Comparison of ENCODE assay signal across 9 cellular contexts in genomic region chr7:97971120-97971989, GRCh38. TPM values are rescaled to one million over a fixed set of nuclear protein-coding genes. Genes with fewer than 3 reads are reported as not detected.
DNase-seq lines count a peak whose midpoint lies in the region; ATAC-seq, FAIRE-seq and TF ChIP-seq lines count a peak whose summit lies in the region.
"Had no signal": no experiment of that assay in that cellular context is flagged by ENCODE, and none has a peak within 500 bp of the region (broad histone marks: within the 10 kb centered on the region; RNA-seq: fewer than 3 reads in every experiment).

No MANE protein-coding gene starts in this region.

- intact Hi-C loops in K562 (cut with micrococcal nuclease) = no loop called here

- H3K4me1 ChIP-seq in K562 (replicated peaks in 1 of 2; ENCODE audit: control insufficient read depth in 2 of 2, insufficient read depth in 2 of 2, low read length in 2 of 2) (peaks cover 0 to 10% of the 10 kb centered on the region in 2 experiments; a peak in 3 of 5 replicates), smooth muscle cell (ENCODE audit: low read depth) (no peaks in the 10 kb centered on the region)

- no peak for TF ChIP-seq RAD21 in K562 (CRISPR knock-in tag; conservative IDR thresholded peaks at IDR 0.05 in 1 of 2, IDR thresholded peaks at IDR 0.05 in 1 of 2)

- no peak for TF ChIP-seq POLR2A in K562 (conservative IDR thresholded peaks at IDR 0.05)

- no peak for FAIRE-seq in K562 (lab: Jason Lieb, UNC)

- H3K79me2 ChIP-seq in K562 (ENCODE audit: control insufficient read depth, insufficient read depth, low read length) = peaks cover 33% of the 10 kb centered on the region
- peaks cover 6% of the 10 kb centered on the region for H3K79me2 ChIP-seq in smooth muscle cell (ENCODE audit: low read depth)

- POLR2A ChIA-PET in BJ (lab: Charles Lee) = interaction anchor here (0.7 kb wide), 1 partner anchor 136 kb away, joined by 6 read pairs; no protein-coding TSS in a partner anchor
- POLR2A ChIA-PET in K562 (lab: Yijun Ruan, JAX) = interaction anchor here (0.6 to 0.9 kb wide), 3 partner anchors 99 to 149 kb away, joined by 3 to 4 read pairs (median 3); partner anchors contain the start of gene ASNS

- H2AFZ ChIP-seq in K562 (ENCODE audit: low read depth, low read length) (peak overlapping the region; percentile 100), smooth muscle cell (ENCODE audit: low read depth) (peak overlapping the region; percentile 100)

- peaks cover 1% of the 10 kb centered on the region; the same call in 1 of the 2 replicates for H3K9me3 ChIP-seq in K562 (replicated peaks; ENCODE audit: control insufficient read depth, insufficient read depth, low read depth, low read length)
- no peaks in the 10 kb centered on the region for H3K9me3 ChIP-seq in iPS-18c (ENCODE audit: control insufficient read depth, insufficient read depth, low read length)
- no peaks in the 10 kb centered on the region for H3K9me3 ChIP-seq in smooth muscle cell (replicated peaks; ENCODE audit: low read depth)

- BruUV-seq in K562 (replicated peaks; lab: Mats Ljungman, UMichigan) = TSS peak; percentile 49

- H3K36me3 ChIP-seq in BJ (ENCODE audit: control insufficient read depth, insufficient read depth, low read length) (peaks cover 1% of the 10 kb centered on the region; the same call in 1 of the 2 replicates), K562 (ENCODE audit: control insufficient read depth, insufficient read depth, low read length) (peaks cover 34% of the 10 kb centered on the region; the same call in 2 of the 3 replicates), smooth muscle cell (ENCODE audit: low read depth) (no peaks in the 10 kb centered on the region)

- no peaks in the 10 kb centered on the region for H3K9me1 ChIP-seq in K562 (ENCODE audit: control insufficient read depth, insufficient read depth, low read length)

- H3K9ac ChIP-seq in K562 (ENCODE audit: insufficient read depth in 1 of 2, low read depth in 2 of 2, low read length in 2 of 2) = peak overlapping the region; percentile 84 to 97
- peak overlapping the region; percentile 66 for H3K9ac ChIP-seq in smooth muscle cell (ENCODE audit: low read depth)

- H3K4me3 ChIP-seq in BJ (ENCODE audit: low read depth, low read length) (peak overlapping the region; percentile 86), K562 (peak overlapping the region; percentile 100), iPS-18c (ENCODE audit: insufficient read depth, low read depth, low read length) (peak overlapping the region; percentile 81), smooth muscle cell (peak overlapping the region; percentile 99)

- DNase-seq in BJ (ENCODE audit: low read depth) (no peak), NOMO-1 treated with DMSO at 0.1 percent for 48 hours (lab: John Stamatoyannopoulos, UW; ENCODE audit: unreplicated experiment) (peak; percentile 56), K562 (ENCODE audit: extremely low read depth in 1 of 4, low spot score in 3 of 4) (peak; percentile 26 to 64 (median 33)), smooth muscle cell (lab: John Stamatoyannopoulos, UW; ENCODE audit: unreplicated experiment) (no peak), GM19240 (ENCODE audit: insufficient read length, low spot score) (no peak)

- no peaks in the 10 kb centered on the region for H3F3A ChIP-seq in smooth muscle cell (ENCODE audit: low read depth)

- TF ChIP-seq CTCF in BJ (IDR thresholded peaks at IDR 0.05; ENCODE audit: insufficient read depth, low read depth, low read length) = no peak
- no peak; a peak in 1 of 6 replicates for TF ChIP-seq CTCF in K562 (IDR thresholded peaks at IDR 0.05 in 2 of 3, conservative IDR thresholded peaks at IDR 0.05 in 1 of 3; ENCODE audit: insufficient read depth in 2 of 3, low read depth in 1 of 3, low read length in 3 of 3)
- no peak for TF ChIP-seq CTCF in smooth muscle cell (IDR thresholded peaks at IDR 0.05; ENCODE audit: borderline replicate concordance, insufficient read depth, poor library complexity, severe bottlenecking)

- peak overlapping the region; percentile 97 for H3K4me2 ChIP-seq in K562 (ENCODE audit: insufficient read depth, low read length)
- peak overlapping the region; percentile 97 for H3K4me2 ChIP-seq in smooth muscle cell

- CTCF ChIA-PET in BJ (lab: Yijun Ruan, JAX) = interaction anchor here (0.6 to 1.1 kb wide), 2 partner anchors 13 to 1868 kb away, joined by 3 to 4 read pairs; no protein-coding TSS in a partner anchor
- CTCF ChIA-PET in K562 (lab: Yijun Ruan, JAX; ENCODE audit: low intra/inter-chr PET ratio) = interaction anchor here (0.6 to 0.7 kb wide), 2 partner anchors 1186 to 1261 kb away, joined by 4 read pairs; no protein-coding TSS in a partner anchor

- H4K20me1 ChIP-seq in K562 (replicated peaks; ENCODE audit: control insufficient read depth, insufficient read depth, low read length) (no peaks in the 10 kb centered on the region), smooth muscle cell (ENCODE audit: low read depth) (no peaks in the 10 kb centered on the region)

- WGBS in K562 (ENCODE audit: insufficient coverage, low coverage, missing lambda C conversion rate) = 4% methylated on average over 25 of the region's 26 CpGs
- WGBS in smooth muscle cell (ENCODE audit: low lambda C conversion rate) = 26% methylated on average over 25 of the region's 26 CpGs

- in situ Hi-C loops in K562 (cut with MboI) = no loop called here

- TF ChIP-seq EP300 in K562 (IDR thresholded peaks at IDR 0.05; ENCODE audit: low read length) = no peak

- H3K27me3 ChIP-seq in BJ (ENCODE audit: control insufficient read depth, insufficient read depth, low read length) (no peaks in the 10 kb centered on the region), K562 (ENCODE audit: control insufficient read depth in 2 of 2, insufficient read depth in 2 of 2, low read length in 2 of 2) (no peaks in the 10 kb centered on the region), smooth muscle cell (ENCODE audit: low read depth) (no peaks in the 10 kb centered on the region)

- ATAC-seq in GM18519 (IDR thresholded peaks at IDR 0.05; ENCODE audit: low FRiP score, unreplicated experiment) = peak; percentile 23
- peak; percentile 20 for ATAC-seq in HG03060 (IDR thresholded peaks at IDR 0.05; ENCODE audit: low read depth, unreplicated experiment)
- ATAC-seq in K562 = peak; percentile 72

- H3K27ac ChIP-seq in K562 (ENCODE audit: extremely low read depth, low read depth, low read length) (peak overlapping the region; percentile 87), smooth muscle cell (ENCODE audit: low read depth) (no peak overlapping the region)

TF ChIP-seq in K562, 482 proteins besides CTCF, POLR2A, EP300 and RAD21 (continues in another document):
- TF ChIP-seq ZNF184 (CRISPR knock-in tag; IDR thresholded peaks at IDR 0.05) (no peak), CTBP1 (IDR thresholded peaks at IDR 0.05; ENCODE audit: borderline replicate concordance) (no peak), PTBP1 (IDR thresholded peaks at IDR 0.05; ENCODE audit: low read depth, low read length) (no peak), HBP1 (CRISPR knock-in tag; IDR thresholded peaks at IDR 0.05) (peak; percentile 67; the same call in 1 of the 2 replicates)

RNA-seq across cellular contexts. Expression of gene OCM2, which starts 18.6 kb away (rescaled TPM):
- polyA plus RNA-seq in BJ (2011; rRNA removed) (not detected in 2 replicates), K562 (2011; rRNA removed) (not detected in 2 replicates), K562 (2014; fragmentation: Illumina TruSeq; extraction: Trizol) (not detected in 2 replicates), K562 (2014; fragmentation: Nextera tagmentation; extraction: Ambion mirVana) (not detected), K562 (2014; rRNA removed) (not detected in 2 replicates), smooth muscle cell (not detected in 2 replicates)
- polyA minus RNA-seq in BJ (2011; rRNA and poly(A)+ RNA removed) = not detected in 2 replicates
- not detected in 2 replicates for total RNA-seq in K562 (2011; cell fraction: chromatin; rRNA removed; ENCODE audit: low replicate concordance)
- total RNA-seq in K562 (2011; cell fraction: nucleolus; rRNA removed) = not detected in 2 replicates
- total RNA-seq in K562 (2011; cell fraction: nucleoplasm; rRNA removed) = not detected in 2 replicates
- total RNA-seq in K562 (2014; rRNA removed) (not detected in 2 replicates), K562 (2014; rRNA removed; fragmentation: Illumina TruSeq; extraction: Trizol) (not detected in 2 replicates), K562 (2015; rRNA removed; fragmentation: Illumina TruSeq; extraction: Trizol) (not detected in 2 replicates), K562 (2021) (not detected in 2 replicates), smooth muscle cell (not detected in 2 replicates)
- polyA plus RNA-seq in K562 (2011; cell fraction: cytosol; rRNA removed) = not detected in 2 replicates
- not detected in 2 replicates for polyA plus RNA-seq in K562 (2011; cell fraction: nucleus; rRNA removed)
- polyA plus RNA-seq in K562 (2012) = not detected in 2 replicates
- not detected in 2 replicates for polyA minus RNA-seq in K562 (2011; rRNA and poly(A)+ RNA removed)
- not detected in 2 replicates for polyA minus RNA-seq in K562 (2011; cell fraction: cytosol; rRNA and poly(A)+ RNA removed)
- polyA minus RNA-seq in K562 (2011; cell fraction: nucleus; rRNA and poly(A)+ RNA removed) = not detected in 2 replicates
- total RNA-seq: T-helper 1 cell treated with Interleukin-12 subunit alpha and Interleukin-12 subunit beta and Interleukin-4 antibody, amounts not matched to agents 30 ng/mL and 1 ng/mL, for 36 hours had no signal

Comparison
In these comparisons a context has a peak if more than half of its experiments do, and no peak if none do; other contexts are left out.
1. DNase-seq: peak in NOMO-1 treated with DMSO at 0.1 percent for 48 hours (single experiment) and K562 (4 of 4); none in BJ (single experiment), smooth muscle cell (single experiment) and GM19240 (single experiment).
2. ATAC-seq: peak in every context shown above with its lines; median percentile 72 in K562; 23 in GM18519; 20 in HG03060.
3. Peak in every context shown above with its lines, with median percentiles within 50 percentile points of each other: H3K4me3 ChIP-seq.